Comparison of ENCODE assay signal across 1 cellular context in the genomic region with DNA sequence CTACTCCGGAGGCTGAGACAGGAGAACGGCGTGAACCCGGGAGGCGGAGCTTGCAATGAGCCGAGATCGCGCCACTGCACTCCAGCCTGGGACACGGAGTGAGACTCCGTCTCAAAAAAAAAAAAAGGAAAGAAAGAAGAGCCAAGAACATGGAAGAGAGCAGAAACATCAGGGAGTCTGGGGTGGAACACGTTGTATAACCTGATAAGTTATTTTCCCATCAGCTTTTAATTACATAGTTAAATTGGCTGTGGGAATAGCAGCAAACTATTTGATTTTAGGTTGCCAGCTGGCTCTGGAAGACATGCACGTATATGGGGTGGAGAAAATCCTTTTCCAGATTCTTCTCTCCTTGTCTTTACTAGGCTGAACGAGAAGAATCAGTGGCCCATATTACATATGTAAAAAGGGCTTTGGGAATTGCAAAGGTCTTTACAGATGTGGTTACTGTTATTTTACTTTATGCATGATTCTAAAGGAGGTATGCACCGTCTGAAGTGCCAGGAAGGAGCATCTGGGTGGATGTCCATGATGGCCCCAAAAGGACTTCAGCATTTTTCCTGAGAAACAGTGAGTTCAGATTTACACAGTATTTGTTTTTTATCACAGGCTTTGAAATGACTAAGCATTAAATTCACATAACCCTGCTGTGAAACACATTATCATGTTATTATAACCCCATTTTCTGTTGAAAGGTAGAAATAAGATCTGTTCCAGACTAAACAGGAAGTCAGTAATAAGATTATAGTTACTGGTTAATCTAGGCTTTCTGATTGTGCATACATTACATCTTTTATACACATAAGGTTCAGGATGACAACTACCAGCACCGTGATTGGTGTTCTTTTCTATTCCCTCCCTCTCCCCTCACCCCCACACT.
A peak's percentile ranks its signal among the peaks of the same experiment; 100 is the strongest.
TF ChIP-seq lines count a peak whose summit lies in the region.

No MANE protein-coding gene starts in this region.

TF ChIP-seq in SK-N-SH treated with all-trans-retinoic acid at 6 μM for 48 hours, 23 proteins besides CTCF, POLR2A, EP300 and RAD21:
- TF ChIP-seq BACH2 (CRISPR knock-in tag; IDR thresholded peaks at IDR 0.05; ENCODE audit: borderline replicate concordance) (peak; percentile 10; the same call in 1 of the 2 replicates), TOX (CRISPR knock-in tag; IDR thresholded peaks at IDR 0.05; ENCODE audit: borderline replicate concordance) (no peak)
